6 cellular contexts compared by ENCODE assay signal in genomic region chr4:189869236-189869635, GRCh38.
"Had no signal": no experiment of that assay in that cellular context is flagged by ENCODE, and none has a peak within 500 bp of the region (broad histone marks: within the 10 kb centered on the region; RNA-seq: fewer than 3 reads in every experiment).

No MANE protein-coding gene starts in this region.

- FAIRE-seq: G401.6, GM12892, GM18507, GM19239 had no signal

- DNase-seq: GDM1, GF-D8 had no signal
